Comparison of ENCODE assay signal across 12 cellular contexts in genomic region chr11:77418155-77418980, GRCh38. TPM values are rescaled to one million over a fixed set of nuclear protein-coding genes. Genes with fewer than 3 reads are reported as not detected.
DNase-seq lines count a peak whose midpoint lies in the region; ATAC-seq and TF ChIP-seq lines count a peak whose summit lies in the region.
"Had no signal": no experiment of that assay in that cellular context is flagged by ENCODE, and none has a peak within 500 bp of the region (broad histone marks: within the 10 kb centered on the region; RNA-seq: fewer than 3 reads in every experiment).

No MANE protein-coding gene starts in this region.

- peak; percentile 70 to 76 for DNase-seq in AML-193 (lab: John Stamatoyannopoulos, UW)
- DNase-seq in RPMI8226 = peak; percentile 4
- DNase-seq in left lung = no peak
- no peak for DNase-seq in activated CD4-positive, alpha-beta T cell treated with anti-CD3 and anti-CD28 coated beads, Interleukin-2, amount 50 U/mL, for 48 hours
- DNase-seq in cerebellar nuclear complex (lab: John Stamatoyannopoulos, UW) = no peak
- no peak for DNase-seq in HK-2 (ENCODE audit: unreplicated experiment)
- DNase-seq: aorta, NCI-H1092 treated with DMSO at 0.1 percent for 48 hours, posterior cingulate gyrus, SHP77 treated with DMSO at 0.1 percent for 48 hours had no signal

- H3K4me3 ChIP-seq in left lung = no peak overlapping the region

- no peaks in the 10 kb centered on the region for H3K9me3 ChIP-seq in left lung

- H3K27me3 ChIP-seq in left lung = no peaks in the 10 kb centered on the region

- no peaks in the 10 kb centered on the region for H3K36me3 ChIP-seq in left lung

- H3K27ac ChIP-seq in left lung = peak overlapping the region in 1 of 2 donors; percentile 60

- TF ChIP-seq CTCF in left lung (IDR thresholded peaks at IDR 0.05) = no peak

- peaks cover 2 to 12% of the 10 kb centered on the region in 2 donors for H3K4me1 ChIP-seq in left lung

- intact Hi-C loops in left lung (cut with DNase I) = no loop called here

- ATAC-seq in GM19023 (IDR thresholded peaks at IDR 0.05; ENCODE audit: unreplicated experiment) (peak; percentile 67), HG03095 (IDR thresholded peaks at IDR 0.05; ENCODE audit: unreplicated experiment) (peak; percentile 67), left lung (no peak)

RNA-seq across cellular contexts. Expression of gene PAK1, which starts 55.5 kb away (rescaled TPM):
- total RNA-seq in left lung = 10 to 100 TPM; 32.4 to 42.8 TPM

Comparison
In these comparisons a context has a peak if more than half of its experiments do, and no peak if none do; other contexts are left out.
1. DNase-seq: peak in AML-193 (2 of 2) and RPMI8226 (single experiment); none in left lung (0 of 2), activated CD4-positive, alpha-beta T cell treated with anti-CD3 and anti-CD28 coated beads, Interleukin-2, amount 50 U/mL, for 48 hours (0 of 2), cerebellar nuclear complex (0 of 2) and HK-2 (single experiment).